21 cellular contexts compared by ENCODE assay signal in the genomic region with DNA sequence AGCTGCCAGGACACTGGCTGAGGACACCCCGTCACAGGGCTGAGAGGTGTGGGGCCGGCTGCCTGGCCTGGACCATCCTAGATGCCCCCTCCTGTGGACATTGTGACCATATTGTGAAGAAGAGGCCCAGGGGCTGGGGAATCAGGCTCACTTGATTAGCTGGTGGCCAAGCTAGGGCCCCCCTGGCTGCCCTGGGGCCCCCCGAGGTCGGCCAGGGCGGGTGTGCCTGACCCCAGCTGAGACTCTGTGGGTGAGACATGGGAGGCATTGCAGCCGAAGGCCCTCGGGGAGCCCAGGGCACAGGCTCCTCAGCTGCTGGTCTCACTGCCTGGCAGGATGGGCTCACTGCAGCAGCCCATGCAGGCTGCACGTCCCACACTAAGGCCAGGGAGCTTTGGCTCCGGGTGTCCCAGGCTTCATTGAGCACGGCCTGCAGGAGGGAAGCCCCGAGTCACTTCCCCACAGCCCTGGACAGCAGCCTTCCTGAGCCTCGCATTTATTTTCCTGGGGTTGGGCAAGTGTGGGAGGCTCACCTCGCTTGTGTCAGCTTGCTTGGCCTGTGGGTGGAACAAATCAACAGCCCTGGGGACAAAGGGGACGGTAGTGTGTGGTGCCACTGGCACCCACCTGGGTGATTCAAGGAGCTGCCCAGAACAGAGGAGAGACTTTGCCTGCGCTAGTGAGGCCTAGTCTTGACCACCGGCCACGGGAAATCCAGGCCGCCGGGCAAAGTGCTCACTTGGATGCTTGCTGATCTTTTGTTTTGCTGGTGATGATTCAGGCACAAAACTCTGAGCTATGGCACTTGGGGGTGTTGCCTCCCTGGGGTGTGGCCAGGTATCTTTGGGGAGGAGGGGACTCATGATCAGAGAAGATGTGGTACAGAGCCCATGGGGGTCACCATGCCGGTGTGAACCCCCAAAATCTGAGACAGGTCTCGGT. TPM values are rescaled to one million over a fixed set of nuclear protein-coding genes. Genes with fewer than 3 reads are reported as not detected.
A peak's percentile ranks its signal among the peaks of the same experiment; 100 is the strongest.
DNase-seq lines count a peak whose midpoint lies in the region; ATAC-seq, FAIRE-seq and TF ChIP-seq lines count a peak whose summit lies in the region.
"Had no signal": no experiment of that assay in that cellular context is flagged by ENCODE, and none has a peak within 500 bp of the region (broad histone marks: within the 10 kb centered on the region; RNA-seq: fewer than 3 reads in every experiment).

No MANE protein-coding gene starts in this region.

- H3K36me3 ChIP-seq in SK-N-SH (replicated peaks in 1 of 2; ENCODE audit: control insufficient read depth in 1 of 2, insufficient read depth in 2 of 2, low read length in 1 of 2): no peaks in the 10 kb centered on the region
- no peaks in the 10 kb centered on the region for H3K36me3 ChIP-seq in WERI-Rb-1

- H3K4me1 ChIP-seq in SK-N-SH (ENCODE audit: control insufficient read depth in 1 of 2, insufficient read depth in 2 of 2, low read depth in 1 of 2, low read length in 1 of 2): peaks cover 8 to 20% of the 10 kb centered on the region in 2 experiments; a peak in 2 of 4 replicates

- intact Hi-C loops in activated T-helper 2 cell treated with anti-CD3 and anti-CD28 coated beads, Interferon-gamma antibody, Interleukin-2, Interleukin-4, amounts not matched to agents 10 μg/mL and 5 μg/mL and 100 μg/mL, durations not matched to agents 14 hours and 24 hours and 36 hours (cut with micrococcal nuclease): no loop called here

- no peaks in the 10 kb centered on the region for H3K4me1 Mint-ChIP-seq in activated T-helper 2 cell treated with anti-CD3 and anti-CD28 coated beads, Interferon-gamma antibody, Interleukin-2, Interleukin-4, amounts not matched to agents 10 μg/mL and 5 μg/mL and 100 μg/mL, durations not matched to agents 14 hours and 24 hours and 36 hours (ENCODE audit: low read depth)
- H3K4me1 Mint-ChIP-seq: activated B cell treated with CpG ODN at 0.5 μM for 24 hours had no signal

- no peaks in the 10 kb centered on the region for H3K79me2 ChIP-seq in SK-N-SH (ENCODE audit: insufficient read depth)

- no peak for FAIRE-seq in frontal cortex (lab: Jason Lieb, UNC)
- FAIRE-seq: G401.6, H54, kidney had no signal

- no peak overlapping the region for H3K9ac ChIP-seq in SK-N-SH

- no peaks in the 10 kb centered on the region for H3F3A ChIP-seq in SK-N-SH (replicated peaks; ENCODE audit: insufficient read depth)

- no peak overlapping the region for H3K27ac Mint-ChIP-seq in activated T-helper 2 cell treated with anti-CD3 and anti-CD28 coated beads, Interferon-gamma antibody, Interleukin-2, Interleukin-4, amounts not matched to agents 10 μg/mL and 5 μg/mL and 100 μg/mL, durations not matched to agents 14 hours and 24 hours and 36 hours
- H3K27ac Mint-ChIP-seq: activated B cell treated with CpG ODN at 0.5 μM for 24 hours; CD8-positive, alpha-beta T cell; naive B cell had no signal

- H3K4me3 ChIP-seq in SK-N-SH (ENCODE audit: low read depth in 2 of 2, low read length in 1 of 2) (no peak overlapping the region), WERI-Rb-1 (ENCODE audit: low read depth, low read length) (no peak overlapping the region)

- TF ChIP-seq CTCF in SK-N-SH (IDR thresholded peaks at IDR 0.05) (no peak), WERI-Rb-1 (IDR thresholded peaks at IDR 0.05; ENCODE audit: low read depth, low read length) (no peak)

- no peak for TF ChIP-seq EP300 in SK-N-SH (IDR thresholded peaks at IDR 0.05; ENCODE audit: borderline replicate concordance in 1 of 2, low read depth in 1 of 2, low read length in 1 of 2)

- no peaks in the 10 kb centered on the region for H3K9me2 ChIP-seq in SK-N-SH

- H3K27me3 ChIP-seq in SK-N-SH (ENCODE audit: insufficient read depth) (no peaks in the 10 kb centered on the region), WERI-Rb-1 (ENCODE audit: insufficient read depth, low read depth, severe bottlenecking) (no peaks in the 10 kb centered on the region)

- TF ChIP-seq RAD21 in SK-N-SH (IDR thresholded peaks at IDR 0.05; ENCODE audit: low read length): no peak

- H3K4me3 Mint-ChIP-seq in activated T-helper 2 cell treated with anti-CD3 and anti-CD28 coated beads, Interferon-gamma antibody, Interleukin-2, Interleukin-4, amounts not matched to agents 10 μg/mL and 5 μg/mL and 100 μg/mL, durations not matched to agents 14 hours and 24 hours and 36 hours (ENCODE audit: low read depth): no peak overlapping the region
- H3K4me3 Mint-ChIP-seq: activated B cell treated with CpG ODN at 0.5 μM for 24 hours; CD8-positive, alpha-beta T cell; naive B cell had no signal

- H2AFZ ChIP-seq in SK-N-SH (ENCODE audit: low read depth): no peak overlapping the region

- H3K9me3 ChIP-seq in SK-N-SH (0 out of 2 replicates have a peak, but pooled peaks cover 5% of the 10 kb centered on the region), WERI-Rb-1 (ENCODE audit: severe bottlenecking) (peaks cover 4% of the 10 kb centered on the region)

- CTCF ChIA-PET in SK-N-SH (lab: Yijun Ruan, JAX) (interaction anchor here (1.2 to 3.0 kb wide), 2 partner anchors 14 to 43 kb away, joined by 4 to 13 read pairs; partner anchors contain the start of gene D2HGDH), HEK293T (lab: Yijun Ruan, JAX) (no interaction called here)

- ATAC-seq in SK-N-SH treated with all-trans-retinoic acid at 6 μM for 48 hours: no peak
- ATAC-seq: CD8-positive, alpha-beta T cell; PC-3 had no signal

- no peaks in the 10 kb centered on the region for H3K27me3 Mint-ChIP-seq in activated T-helper 2 cell treated with anti-CD3 and anti-CD28 coated beads, Interferon-gamma antibody, Interleukin-2, Interleukin-4, amounts not matched to agents 10 μg/mL and 5 μg/mL and 100 μg/mL, durations not matched to agents 14 hours and 24 hours and 36 hours (ENCODE audit: low read depth)
- H3K27me3 Mint-ChIP-seq: activated B cell treated with CpG ODN at 0.5 μM for 24 hours had no signal

- POLR2A ChIA-PET in SK-N-SH (lab: Yijun Ruan, JAX) (no interaction called here), HEK293T (lab: Yijun Ruan, JAX) (no interaction called here)

- 74% methylated on average over 7 of the region's 21 CpGs for WGBS in SK-N-SH (ENCODE audit: low lambda C conversion rate)

- H3K4me2 ChIP-seq in SK-N-SH: no peak overlapping the region

- no peak overlapping the region for H3K27ac ChIP-seq in SK-N-SH (ENCODE audit: low read depth in 2 of 2, low read length in 1 of 2)
- H3K27ac ChIP-seq in WERI-Rb-1: no peak overlapping the region
- H3K27ac ChIP-seq: HL-60 had no signal

- H3K36me3 Mint-ChIP-seq in activated T-helper 2 cell treated with anti-CD3 and anti-CD28 coated beads, Interferon-gamma antibody, Interleukin-2, Interleukin-4, amounts not matched to agents 10 μg/mL and 5 μg/mL and 100 μg/mL, durations not matched to agents 14 hours and 24 hours and 36 hours (ENCODE audit: low read depth): no peaks in the 10 kb centered on the region
- H3K36me3 Mint-ChIP-seq: CD8-positive, alpha-beta T cell; naive B cell had no signal

- H4K20me1 ChIP-seq in SK-N-SH (ENCODE audit: insufficient read depth): no peaks in the 10 kb centered on the region

- DNase-seq in SK-N-SH (peak; percentile 30), WERI-Rb-1 (peak; percentile 6), frontal cortex (ENCODE audit: low spot score in 2 of 2) (peak; percentile 10), NCI-H69 (lab: John Stamatoyannopoulos, UW) (no peak), HEK293T (ENCODE audit: extremely low spot score) (no peak)
- peak; percentile 22 for DNase-seq in stimulated activated CD8-positive, alpha-beta memory T cell treated with anti-CD3 and anti-CD28 coated beads, Interleukin-4, amount 100 ng/mL, for 48 hours
- no peak for DNase-seq in activated T-helper 2 cell treated with anti-CD3 and anti-CD28 coated beads, Interferon-gamma antibody, Interleukin-2, Interleukin-4, amounts not matched to agents 10 μg/mL and 5 μg/mL and 100 μg/mL, durations not matched to agents 14 hours and 24 hours and 36 hours (ENCODE audit: low spot score)
- DNase-seq: activated B cell treated with CpG ODN at 0.5 μM for 24 hours; kidney; naive B cell; NCI-H510A; PC-3; stimulated activated CD4-positive, alpha-beta T cell treated with anti-CD3 and anti-CD28 coated beads, Interleukin-1b, Interleukin-23, amount 100 ng/mL, for 48 hours had no signal

- H3K9me3 Mint-ChIP-seq in activated T-helper 2 cell treated with anti-CD3 and anti-CD28 coated beads, Interferon-gamma antibody, Interleukin-2, Interleukin-4, amounts not matched to agents 10 μg/mL and 5 μg/mL and 100 μg/mL, durations not matched to agents 14 hours and 24 hours and 36 hours: peaks cover 12% of the 10 kb centered on the region
- H3K9me3 Mint-ChIP-seq: activated B cell treated with CpG ODN at 0.5 μM for 24 hours had no signal

TF ChIP-seq in SK-N-SH, 30 proteins besides CTCF, POLR2A, EP300 and RAD21:
- TF ChIP-seq POLR2AphosphoS5 (IDR thresholded peaks at IDR 0.05; ENCODE audit: low read depth, low read length): no peak

RNA-seq across cellular contexts. Expression of gene GAL3ST2, which starts 1.3 kb away (rescaled TPM):
- 0.10 and 0.15 TPM in 2 replicates for polyA plus RNA-seq in SK-N-SH (2012; rRNA removed)
- polyA plus RNA-seq in SK-N-SH (2012; cell fraction: cytosol; rRNA removed): 0.04 TPM in 1 of 2 replicates, not detected in the other
- 0.74 and 1.0 TPM in 2 replicates for polyA plus RNA-seq in SK-N-SH (2012; cell fraction: nucleus; rRNA removed)
- total RNA-seq in frontal cortex: 0.41 TPM
- 1.3 and 1.9 TPM in 2 replicates for total RNA-seq in activated T-helper 2 cell treated with anti-CD3 and anti-CD28 coated beads, Interferon-gamma antibody, Interleukin-2, Interleukin-4, amounts not matched to agents 10 μg/mL and 5 μg/mL and 100 μg/mL, durations not matched to agents 14 hours and 24 hours and 36 hours
- total RNA-seq: A172, activated B cell treated with CpG ODN at 0.5 μM for 24 hours, epithelial cell of proximal tubule, PC-3, urinary bladder had no signal
- polyA plus RNA-seq: urinary bladder had no signal

RNA-seq across cellular contexts. Expression of gene NEU4, which starts 31.0 kb away (rescaled TPM):
- 0.05 TPM in 1 of 2 replicates, not detected in the other for polyA plus RNA-seq in SK-N-SH (2012; rRNA removed)
- 0.03 and 0.07 TPM in 2 replicates for polyA plus RNA-seq in SK-N-SH (2012; cell fraction: cytosol; rRNA removed)
- polyA plus RNA-seq in SK-N-SH (2012; cell fraction: nucleus; rRNA removed): 0.54 and 0.62 TPM in 2 replicates
- 1.6 TPM for total RNA-seq in frontal cortex
- total RNA-seq in activated T-helper 2 cell treated with anti-CD3 and anti-CD28 coated beads, Interferon-gamma antibody, Interleukin-2, Interleukin-4, amounts not matched to agents 10 μg/mL and 5 μg/mL and 100 μg/mL, durations not matched to agents 14 hours and 24 hours and 36 hours: 3.2 and 3.9 TPM in 2 replicates
- total RNA-seq: A172, epithelial cell of proximal tubule, PC-3 had no signal

RNA-seq across cellular contexts. Expression of gene D2HGDH, which starts 43.5 kb away (rescaled TPM):
- 33.7 and 36.3 TPM in 2 replicates for polyA plus RNA-seq in SK-N-SH (2012; rRNA removed)
- polyA plus RNA-seq in SK-N-SH (2012; cell fraction: cytosol; rRNA removed): 12.4 and 18.7 TPM in 2 replicates
- polyA plus RNA-seq in SK-N-SH (2012; cell fraction: nucleus; rRNA removed): 210 and 218 TPM in 2 replicates
- total RNA-seq in frontal cortex: 9.4 TPM
- 36.5 and 39.9 TPM in 2 replicates for total RNA-seq in activated T-helper 2 cell treated with anti-CD3 and anti-CD28 coated beads, Interferon-gamma antibody, Interleukin-2, Interleukin-4, amounts not matched to agents 10 μg/mL and 5 μg/mL and 100 μg/mL, durations not matched to agents 14 hours and 24 hours and 36 hours

Comparison
In these comparisons a context has a peak if more than half of its experiments do, and no peak if none do; other contexts are left out.
1. DNase-seq: peak in SK-N-SH (single experiment), WERI-Rb-1 (single experiment), frontal cortex (2 of 2) and stimulated activated CD8-positive, alpha-beta memory T cell treated with anti-CD3 and anti-CD28 coated beads, Interleukin-4, amount 100 ng/mL, for 48 hours (single experiment); none in NCI-H69 (single experiment), activated T-helper 2 cell treated with anti-CD3 and anti-CD28 coated beads, Interferon-gamma antibody, Interleukin-2, Interleukin-4, amounts not matched to agents 10 μg/mL and 5 μg/mL and 100 μg/mL, durations not matched to agents 14 hours and 24 hours and 36 hours (single experiment) and HEK293T (single experiment).